In genomic region chr10:110962443-110962842, GRCh38 we compare ENCODE assay signal across 16 cellular contexts. TPM values are rescaled to one million over a fixed set of nuclear protein-coding genes. Genes with fewer than 3 reads are reported as not detected.
A peak's percentile ranks its signal among the peaks of the same experiment; 100 is the strongest.
DNase-seq lines count a peak whose midpoint lies in the region; ATAC-seq lines count a peak whose summit lies in the region.
"Had no signal": no experiment of that assay in that cellular context is flagged by ENCODE, and none has a peak within 500 bp of the region (broad histone marks: within the 10 kb centered on the region; RNA-seq: fewer than 3 reads in every experiment).

No MANE protein-coding gene starts in this region.

- peaks cover 28 to 52% of the 10 kb centered on the region in 2 donors for H3K4me1 Mint-ChIP-seq in stimulated activated naive B cell treated with anti-CD40 and anti-IgM and Interleukin-4, amounts not matched to agents 10 μg/mL and 1 μg/mL and 100 μg/mL, for 72 hours

- H3K27ac Mint-ChIP-seq in stimulated activated naive B cell treated with anti-CD40 and anti-IgM and Interleukin-4, amounts not matched to agents 10 μg/mL and 1 μg/mL and 100 μg/mL, for 72 hours: no peak overlapping the region

- ATAC-seq in GM18858 (IDR thresholded peaks at IDR 0.05; ENCODE audit: unreplicated experiment) (peak; percentile 55), HG03039 (IDR thresholded peaks at IDR 0.05; ENCODE audit: unreplicated experiment) (peak; percentile 47), left lobe of liver (peak; percentile 19)
- ATAC-seq in stimulated activated naive B cell treated with anti-CD40 and anti-IgM and Interleukin-4, amounts not matched to agents 10 μg/mL and 1 μg/mL and 100 μg/mL, for 72 hours (replicated peaks): peak; percentile 7 to 46
- ATAC-seq: Right ventricle myocardium inferior had no signal

- no peak overlapping the region for H3K4me3 Mint-ChIP-seq in stimulated activated naive B cell treated with anti-CD40 and anti-IgM and Interleukin-4, amounts not matched to agents 10 μg/mL and 1 μg/mL and 100 μg/mL, for 72 hours
- H3K4me3 Mint-ChIP-seq: CD14-positive monocyte had no signal

- H3K27me3 Mint-ChIP-seq in stimulated activated naive B cell treated with anti-CD40 and anti-IgM and Interleukin-4, amounts not matched to agents 10 μg/mL and 1 μg/mL and 100 μg/mL, for 72 hours: no peaks in the 10 kb centered on the region

- DNase-seq in left lobe of liver (ENCODE audit: low spot score) (no peak), OCI-M1 (lab: John Stamatoyannopoulos, UW) (no peak), NCI-H146 treated with DMSO at 0.1 percent for 48 hours (lab: John Stamatoyannopoulos, UW; ENCODE audit: unreplicated experiment) (no peak), HCEC 1CT (no peak)
- no peak for DNase-seq in stimulated activated naive B cell treated with anti-CD40 and anti-IgM and Interleukin-4, amounts not matched to agents 10 μg/mL and 1 μg/mL and 100 μg/mL, for 72 hours
- DNase-seq: ACHN, AML-193, DND-41, Karpas-422, NCI-H1417 treated with DMSO at 0.1 percent for 48 hours, NCI-H2029, NCI-H446 treated with DMSO at 0.1 percent for 48 hours had no signal

- H3K9me3 Mint-ChIP-seq in stimulated activated naive B cell treated with anti-CD40 and anti-IgM and Interleukin-4, amounts not matched to agents 10 μg/mL and 1 μg/mL and 100 μg/mL, for 72 hours: peaks cover 0 to 3% of the 10 kb centered on the region in 2 donors
- H3K9me3 Mint-ChIP-seq: CD14-positive monocyte had no signal

- H3K36me3 Mint-ChIP-seq in stimulated activated naive B cell treated with anti-CD40 and anti-IgM and Interleukin-4, amounts not matched to agents 10 μg/mL and 1 μg/mL and 100 μg/mL, for 72 hours: peaks cover 16 to 28% of the 10 kb centered on the region in 2 donors

RNA-seq across cellular contexts. Expression of gene SHOC2, which starts 43.0 kb away (rescaled TPM):
- total RNA-seq in left lobe of liver: 20.3 TPM

RNA-seq across cellular contexts. Expression of gene BBIP1, which starts 43.5 kb away (rescaled TPM):
- total RNA-seq in left lobe of liver: 11.1 TPM
